Comparison of ENCODE assay signal across 16 cellular contexts in genomic region chr2:120552079-120552478, GRCh38.
DNase-seq lines count a peak whose midpoint lies in the region; ATAC-seq and TF ChIP-seq lines count a peak whose summit lies in the region.
"Had no signal": no experiment of that assay in that cellular context is flagged by ENCODE, and none has a peak within 500 bp of the region (broad histone marks: within the 10 kb centered on the region; RNA-seq: fewer than 3 reads in every experiment).

No MANE protein-coding gene starts in this region.

- peaks cover 25% of the 10 kb centered on the region; the same call in 1 of the 2 replicates for H3F3A ChIP-seq in PC-9 (ENCODE audit: insufficient read depth, low read depth)

- intact Hi-C loops in PC-9 (cut with micrococcal nuclease; ENCODE audit: unreplicated experiment) = loop anchor here (2.0 to 5.0 kb wide), 5 partner anchors 27 to 315 kb away; no protein-coding TSS in a partner anchor
- intact Hi-C loops in psoas muscle (cut with DNase I) = loop anchor here (2.0 to 10.0 kb wide), 5 partner anchors 50 to 210 kb away; no protein-coding TSS in a partner anchor

- H3K9me3 ChIP-seq in PC-9 (ENCODE audit: insufficient read depth, low read depth) = no peaks in the 10 kb centered on the region
- H3K9me3 ChIP-seq in gastroesophageal sphincter = no peaks in the 10 kb centered on the region
- H3K9me3 ChIP-seq in psoas muscle = no peaks in the 10 kb centered on the region

- WGBS in gastroesophageal sphincter (ENCODE audit: low coverage in 1 of 2), 2 donors = 20% methylated on average over 1 of the region's 11 CpGs; no CpG with 5 or more reads in 1 of the 2 donors
- WGBS in psoas muscle, 3 donors = 80 to 86% (median 85%) methylated on average over 11 of the region's 11 CpGs

- CTCF ChIA-PET in PC-9 (lab: Charles Lee) = interaction anchor here (0.5 to 1.0 kb wide), 2 partner anchors 209 to 1088 kb away, joined by 3 read pairs; no protein-coding TSS in a partner anchor

- H3K4me3 ChIP-seq in PC-9 (no peak overlapping the region), gastroesophageal sphincter (no peak overlapping the region), psoas muscle (no peak overlapping the region)
- H3K4me3 ChIP-seq: GM12878, GM23248 had no signal

- no peaks in the 10 kb centered on the region for H3K36me3 Mint-ChIP-seq in activated naive CD4-positive, alpha-beta T cell treated with anti-CD3 and anti-CD28 coated beads, Interleukin-2, amount 50 U/mL, for 72 hours

- no peak for TF ChIP-seq EP300 in gastroesophageal sphincter (IDR thresholded peaks at IDR 0.05)

- no peak for TF ChIP-seq CTCF in PC-9 (conservative IDR thresholded peaks at IDR 0.05)
- no peak for TF ChIP-seq CTCF in gastroesophageal sphincter (IDR thresholded peaks at IDR 0.05)
- no peak for TF ChIP-seq CTCF in psoas muscle (IDR thresholded peaks at IDR 0.05)

- no peaks in the 10 kb centered on the region for H3K9me3 Mint-ChIP-seq in activated naive CD4-positive, alpha-beta T cell treated with anti-CD3 and anti-CD28 coated beads, Interleukin-2, amount 50 U/mL, for 72 hours

- peak overlapping the region; percentile 56 for H3K4me2 ChIP-seq in PC-9

- peaks cover 40% of the 10 kb centered on the region for H3K4me1 ChIP-seq in PC-9 (replicated peaks; ENCODE audit: insufficient read depth)
- H3K4me1 ChIP-seq in gastroesophageal sphincter = peaks cover 0 to 35% (median 24%) of the 10 kb centered on the region in 3 donors
- peaks cover 31% of the 10 kb centered on the region for H3K4me1 ChIP-seq in psoas muscle

- no peak overlapping the region for H3K27ac Mint-ChIP-seq in activated naive CD4-positive, alpha-beta T cell treated with anti-CD3 and anti-CD28 coated beads, Interleukin-2, amount 50 U/mL, for 72 hours

- H3K27ac ChIP-seq in PC-9 (peak overlapping the region; percentile 38; the same call in 1 of the 2 replicates), gastroesophageal sphincter (peak overlapping the region in 3 of 4 donors; percentile 14 to 34 (median 29)), psoas muscle (peak overlapping the region; percentile 2)
- H3K27ac ChIP-seq: GM23248 had no signal

- no peaks in the 10 kb centered on the region for H3K79me2 ChIP-seq in PC-9 (ENCODE audit: low read depth)

- no peak overlapping the region for H2AFZ ChIP-seq in PC-9
- H2AFZ ChIP-seq: GM23248 had no signal

- POLR2A ChIA-PET in PC-9 (lab: Charles Lee; ENCODE audit: unreplicated experiment) = no interaction called here

- no peaks in the 10 kb centered on the region for H3K36me3 ChIP-seq in PC-9 (ENCODE audit: low read depth)
- no peaks in the 10 kb centered on the region for H3K36me3 ChIP-seq in gastroesophageal sphincter
- no peaks in the 10 kb centered on the region for H3K36me3 ChIP-seq in psoas muscle (ENCODE audit: insufficient read depth in 1 of 2, low read depth in 1 of 2)

- BruUV-seq in PC-9 (replicated peaks; lab: Mats Ljungman, UMichigan) = TSS peak; percentile 61

- no peaks in the 10 kb centered on the region for H3K9me2 ChIP-seq in PC-9 (ENCODE audit: insufficient read depth)

- no peak for TF ChIP-seq POLR2A in gastroesophageal sphincter (IDR thresholded peaks at IDR 0.05)

- H3K27me3 ChIP-seq in PC-9 (ENCODE audit: insufficient read depth, low read depth) (no peaks in the 10 kb centered on the region), gastroesophageal sphincter (no peaks in the 10 kb centered on the region), psoas muscle (ENCODE audit: insufficient read depth in 3 of 3, low read length in 2 of 3) (no peaks in the 10 kb centered on the region)

- DNase-seq in NCI-H82 (lab: John Stamatoyannopoulos, UW) = peak; percentile 3
- no peak for DNase-seq in NCI-H82 treated with DMSO at 0.1 percent for 48 hours (lab: John Stamatoyannopoulos, UW; ENCODE audit: unreplicated experiment)
- no peak for DNase-seq in PC-9
- DNase-seq in psoas muscle = no peak
- no peak for DNase-seq in NCI-H1694 (lab: John Stamatoyannopoulos, UW)
- no peak for DNase-seq in SHP77 treated with DMSO at 0.1 percent for 48 hours (lab: John Stamatoyannopoulos, UW)
- DNase-seq in activated naive CD4-positive, alpha-beta T cell treated with anti-CD3 and anti-CD28 coated beads, Interleukin-2, amount 50 U/mL, for 72 hours (ENCODE audit: low spot score in 2 of 2) = no peak
- DNase-seq: COR-L47, DMS153, GM23248, MM.1S, NCI-H1105, NCI-H187 treated with DMSO at 0.1 percent for 48 hours, NCI-H748 treated with DMSO at 0.1 percent for 48 hours had no signal

- ATAC-seq in gastroesophageal sphincter (no peak), psoas muscle (peak in 1 of 4 donors; percentile 2)
- ATAC-seq in activated naive CD4-positive, alpha-beta T cell treated with anti-CD3 and anti-CD28 coated beads, Interleukin-2, amount 50 U/mL, for 72 hours = no peak

- H4K20me1 ChIP-seq in PC-9 (ENCODE audit: insufficient read depth) = no peaks in the 10 kb centered on the region
